22 cellular contexts compared by ENCODE assay signal in the genomic region with DNA sequence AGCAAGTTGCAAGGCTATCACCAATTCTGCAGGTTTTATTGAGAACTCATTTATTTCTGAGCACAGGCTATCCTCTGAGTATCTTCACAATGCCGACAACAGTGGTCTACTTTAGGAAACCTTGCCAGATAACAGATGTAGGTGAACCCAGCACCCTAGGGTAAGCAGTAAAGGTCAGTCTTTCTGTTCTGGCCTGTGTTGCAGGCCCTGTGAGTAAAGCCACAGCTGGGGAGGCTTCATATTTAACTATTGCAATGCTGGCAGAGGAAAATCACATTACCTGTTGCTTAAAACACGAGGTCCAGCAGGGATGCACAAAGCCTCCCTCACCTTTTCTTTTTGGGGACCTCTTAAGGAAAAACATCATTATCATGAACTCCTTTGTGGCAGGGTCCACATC. TPM values are rescaled to one million over a fixed set of nuclear protein-coding genes. Genes with fewer than 3 reads are reported as not detected.
A peak's percentile ranks its signal among the peaks of the same experiment; 100 is the strongest.
DNase-seq lines count a peak whose midpoint lies in the region; ATAC-seq, FAIRE-seq and TF ChIP-seq lines count a peak whose summit lies in the region.
"Had no signal": no experiment of that assay in that cellular context is flagged by ENCODE, and none has a peak within 500 bp of the region (broad histone marks: within the 10 kb centered on the region; RNA-seq: fewer than 3 reads in every experiment).

No MANE protein-coding gene starts in this region.

- POLR2A ChIA-PET in HEK293 (lab: Yijun Ruan, JAX) = no interaction called here

- H3K9me3 ChIP-seq in HEK293 (ENCODE audit: control insufficient read depth, insufficient read depth, low read depth, low read length) = no peaks in the 10 kb centered on the region
- H3K9me3 ChIP-seq in lung (ENCODE audit: control insufficient read depth in 2 of 2, insufficient read depth in 1 of 2, low read length in 1 of 2) = no peaks in the 10 kb centered on the region
- H3K9me3 ChIP-seq in pancreas = no peaks in the 10 kb centered on the region

- intact Hi-C loops in pancreas (cut with DNase I) = no loop called here

- FAIRE-seq in pancreas (lab: Jason Lieb, UNC) = no peak
- FAIRE-seq: G401.6, GM12892, H1 had no signal

- CTCF ChIA-PET in HEK293 (lab: Yijun Ruan, JAX) = interaction anchor here (1.3 kb wide), 1 partner anchor 16 kb away, joined by 7 read pairs; no protein-coding TSS in a partner anchor

- peaks cover 0 to 7% of the 10 kb centered on the region in 2 experiments; a peak in 2 of 3 replicates for H3K36me3 ChIP-seq in HEK293 (ENCODE audit: control insufficient read depth in 2 of 2, insufficient read depth in 1 of 2, low read length in 2 of 2)
- peaks cover 0 to 3% of the 10 kb centered on the region in 2 donors for H3K36me3 ChIP-seq in lung (ENCODE audit: control insufficient read depth in 2 of 2, insufficient read depth in 2 of 2, low read length in 2 of 2)
- peaks cover 0 to 15% (median 0%) of the 10 kb centered on the region in 3 donors for H3K36me3 ChIP-seq in pancreas

- DNase-seq in lung (ENCODE audit: low spot score) (peak; percentile 1), pancreas (peak in 1 of 6 donors; percentile 7), DMS79 (lab: John Stamatoyannopoulos, UW) (no peak)
- no peak for DNase-seq in stimulated activated CD8-positive, alpha-beta memory T cell treated with anti-CD3 and anti-CD28 coated beads, Interleukin-4, amount 100 ng/mL, for 48 hours
- DNase-seq in effector CD8-positive, alpha-beta T cell (lab: John Stamatoyannopoulos, UW) = no peak
- DNase-seq: C1 segment of cervical spinal cord; Calu3; CD4-positive, alpha-beta memory T cell; COR-L47; DMS53; DND-41; GM23248; H7; HFFc6 had no signal

- H3K4me3 ChIP-seq in HEK293 (ENCODE audit: low read depth, low read length) (no peak overlapping the region), lung (no peak overlapping the region), pancreas (no peak overlapping the region)
- H3K4me3 ChIP-seq: GM23248 had no signal

- WGBS in lung, 2 donors = 82 to 84% methylated on average over 2 of the region's 2 CpGs
- WGBS in pancreas, 2 donors = 43 to 45% methylated on average over 2 of the region's 2 CpGs

- H3K27me3 ChIP-seq in lung (ENCODE audit: control insufficient read depth, insufficient read depth) = no peaks in the 10 kb centered on the region
- H3K27me3 ChIP-seq in pancreas = no peaks in the 10 kb centered on the region

- H3K27ac ChIP-seq in HEK293 (ENCODE audit: extremely low read depth, low read depth, low read length) (no peak overlapping the region), lung (ENCODE audit: low read depth in 1 of 2, low read length in 1 of 2) (no peak overlapping the region), pancreas (no peak overlapping the region)
- H3K27ac ChIP-seq: GM23248 had no signal

- TF ChIP-seq CTCF in HEK293 (tag by site-specific recombination; IDR thresholded peaks at IDR 0.05) = no peak
- TF ChIP-seq CTCF in lung (IDR thresholded peaks at IDR 0.05; ENCODE audit: control extremely low read depth, extremely low read depth) = no peak
- TF ChIP-seq CTCF in pancreas (IDR thresholded peaks at IDR 0.05) = no peak

- H3K4me1 ChIP-seq in HEK293 (ENCODE audit: control insufficient read depth, insufficient read depth, low read length) = no peaks in the 10 kb centered on the region
- H3K4me1 ChIP-seq in lung (ENCODE audit: control insufficient read depth in 2 of 2, insufficient read depth in 2 of 2, low read length in 2 of 2) = no peaks in the 10 kb centered on the region
- peaks cover 4 to 9% (median 8%) of the 10 kb centered on the region in 3 donors for H3K4me1 ChIP-seq in pancreas

- ATAC-seq in lung (ENCODE audit: insufficient read depth, low FRiP score) = no peak
- peak in 3 of 4 donors; percentile 47 to 67 (median 50) for ATAC-seq in pancreas
- ATAC-seq: HCT116 had no signal

TF ChIP-seq in HEK293, 187 proteins besides CTCF, POLR2A, EP300 and RAD21:
- peak; percentile 40; the same call in 1 of the 2 replicates for TF ChIP-seq SCRT2 (tag by site-specific recombination; IDR thresholded peaks at IDR 0.05)
- no peak for TF ChIP-seq ZNF776 (tag by site-specific recombination; IDR thresholded peaks at IDR 0.05; ENCODE audit: borderline replicate concordance)
TF ChIP-seq in HEK293: peak in this region for 1.

RNA-seq across cellular contexts. Expression of gene WHAMM, which starts 55.5 kb away (rescaled TPM):
- total RNA-seq in lung (10 to 100 TPM in 1 of 2 donors, 1 to 10 TPM in 1; 8.6 to 10.4 TPM), pancreas (1 to 10 TPM; 3.7 to 6.1 (median 4.6) TPM)
- polyA plus RNA-seq in lung (1 to 10 TPM; 4.2 to 4.6 TPM), pancreas (1 to 10 TPM; 4.0 to 4.2 TPM)

RNA-seq across cellular contexts. Expression of gene FSD2, which starts 59.1 kb away (rescaled TPM):
- total RNA-seq in lung = under 1 TPM in 1 of 2 donors, not detected in 1; 0.06 TPM
- under 1 TPM in 1 of 2 donors, not detected in 1; 0.08 TPM for polyA plus RNA-seq in lung
- total RNA-seq in pancreas = under 1 TPM in 2 of 6 donors, not detected in 4; 0.04 to 0.09 TPM
- under 1 TPM; 0.04 to 0.07 TPM for polyA plus RNA-seq in pancreas
- total RNA-seq: A172; A673; Calu3; CD4-positive, alpha-beta memory T cell; GM23248; H1; HFFc6 had no signal
- polyA plus RNA-seq: BJ had no signal
